25 cellular contexts compared by ENCODE assay signal in genomic region chr14:96903444-96904023, GRCh38.
"Had no signal": no experiment of that assay in that cellular context is flagged by ENCODE, and none has a peak within 500 bp of the region (broad histone marks: within the 10 kb centered on the region; RNA-seq: fewer than 3 reads in every experiment).

No MANE protein-coding gene starts in this region.

- H3K4me3 ChIP-seq: ascending aorta, body of pancreas had no signal

- DNase-seq: activated B cell treated with CpG ODN at 0.5 μM for 24 hours; activated CD4-positive, alpha-beta T cell treated with anti-CD3 and anti-CD28 coated beads for 1 hour; activated CD4-positive, alpha-beta T cell treated with anti-CD3 and anti-CD28 coated beads, Interleukin-2, amount 10 ng/mL, durations not matched to agents 24 days and 14 days; activated CD4-positive, alpha-beta T cell treated with anti-CD3 and anti-CD28 coated beads, Interleukin-2, amount 50 U/mL, for 48 hours; activated CD8-positive, alpha-beta memory T cell treated with anti-CD3 and anti-CD28 coated beads, Interleukin-2, amount 10 ng/mL, durations not matched to agents 7 days and 5 days; activated effector memory CD4-positive, alpha-beta T cell treated with Interleukin-2 at 50 U/mL for 16 hours; activated naive CD4-positive, alpha-beta T cell; activated T-cell treated with anti-CD3 and anti-CD28 coated beads, Interleukin-2, amount 50 U/mL, for 24 hours; amniotic stem cell; body of pancreas; central memory CD4-positive, alpha-beta T cell; NCI-H1092; NCI-H1417 treated with DMSO at 0.1 percent for 48 hours; NCI-H1694; NCI-H2029; NCI-H2107; NCI-H2171 treated with DMSO at 0.1 percent for 48 hours; NCI-H226; NK-92 treated with Interleukin-12 subunit alpha and Interleukin-12 subunit beta, amount 100 ng/mL, for 24 hours; SHP77 treated with DMSO at 0.1 percent for 48 hours; T-helper 17 cell; T-helper 9 cell had no signal

- H3K9me3 Mint-ChIP-seq: activated naive CD4-positive, alpha-beta T cell treated with anti-CD3 and anti-CD28 coated beads, Interleukin-2, amount 50 U/mL, for 24 hours had no signal

- H3K27ac ChIP-seq: ascending aorta, body of pancreas had no signal

- H3K9me3 ChIP-seq: ascending aorta, body of pancreas had no signal

- ATAC-seq: activated CD8-positive, alpha-beta memory T cell treated with anti-CD3 and anti-CD28 coated beads, Interleukin-2, amount 10 ng/mL, durations not matched to agents 7 days and 5 days; body of pancreas; T-helper 17 cell had no signal

- H3K27me3 ChIP-seq: ascending aorta, body of pancreas had no signal

- H3K36me3 ChIP-seq: ascending aorta had no signal

- H3K4me1 Mint-ChIP-seq: activated CD4-positive, alpha-beta T cell treated with anti-CD3 and anti-CD28 coated beads, Interleukin-2, amount 10 ng/mL, durations not matched to agents 24 days and 14 days; activated CD8-positive, alpha-beta memory T cell treated with anti-CD3 and anti-CD28 coated beads, Interleukin-2, amount 10 ng/mL, durations not matched to agents 7 days and 5 days had no signal

- H3K27ac Mint-ChIP-seq: activated B cell treated with CpG ODN at 0.5 μM for 24 hours; activated CD4-positive, alpha-beta T cell treated with anti-CD3 and anti-CD28 coated beads, Interleukin-2, amount 10 ng/mL, durations not matched to agents 24 days and 14 days; activated CD8-positive, alpha-beta memory T cell treated with anti-CD3 and anti-CD28 coated beads, Interleukin-2, amount 10 ng/mL, durations not matched to agents 7 days and 5 days; activated naive CD4-positive, alpha-beta T cell treated with anti-CD3 and anti-CD28 coated beads, Interleukin-2, amount 50 U/mL, for 24 hours; activated T-cell treated with anti-CD3 and anti-CD28 coated beads, Interleukin-2, amount 50 U/mL, for 24 hours; activated T-helper 1 cell treated with anti-CD3 and anti-CD28 coated beads, Interleukin-12 subunit alpha, Interleukin-12 subunit beta, Interleukin-2, Interleukin-4 antibody, amounts not matched to agents 30 ng/mL and 10 ng/mL and 1 ng/mL, durations not matched to agents 14 hours and 24 hours and 36 hours; T-helper 17 cell had no signal

- H3K4me3 Mint-ChIP-seq: activated B cell treated with CpG ODN at 0.5 μM for 24 hours; activated CD4-positive, alpha-beta T cell treated with anti-CD3 and anti-CD28 coated beads, Interleukin-2, amount 10 ng/mL, durations not matched to agents 24 days and 14 days; activated CD8-positive, alpha-beta memory T cell treated with anti-CD3 and anti-CD28 coated beads, Interleukin-2, amount 10 ng/mL, durations not matched to agents 7 days and 5 days; activated naive CD4-positive, alpha-beta T cell treated with anti-CD3 and anti-CD28 coated beads, Interleukin-2, amount 50 U/mL, for 24 hours; activated T-cell treated with anti-CD3 and anti-CD28 coated beads, Interleukin-2, amount 50 U/mL, for 24 hours; activated T-helper 1 cell treated with anti-CD3 and anti-CD28 coated beads, Interleukin-12 subunit alpha, Interleukin-12 subunit beta, Interleukin-2, Interleukin-4 antibody, amounts not matched to agents 30 ng/mL and 10 ng/mL and 1 ng/mL, durations not matched to agents 14 hours and 24 hours and 36 hours; T-helper 17 cell had no signal

- H3K27me3 Mint-ChIP-seq: activated B cell treated with CpG ODN at 0.5 μM for 24 hours; activated CD4-positive, alpha-beta T cell treated with anti-CD3 and anti-CD28 coated beads, Interleukin-2, amount 10 ng/mL, durations not matched to agents 24 days and 14 days; activated CD8-positive, alpha-beta memory T cell treated with anti-CD3 and anti-CD28 coated beads, Interleukin-2, amount 10 ng/mL, durations not matched to agents 7 days and 5 days; activated naive CD4-positive, alpha-beta T cell treated with anti-CD3 and anti-CD28 coated beads, Interleukin-2, amount 50 U/mL, for 24 hours; activated T-cell treated with anti-CD3 and anti-CD28 coated beads, Interleukin-2, amount 50 U/mL, for 24 hours; T-helper 17 cell had no signal

- H3K4me1 ChIP-seq: ascending aorta, body of pancreas had no signal
